30 cellular contexts compared by ENCODE assay signal in genomic region chr21:26836546-26836945, GRCh38. TPM values are rescaled to one million over a fixed set of nuclear protein-coding genes. Genes with fewer than 3 reads are reported as not detected.
A peak's percentile ranks its signal among the peaks of the same experiment; 100 is the strongest.
DNase-seq lines count a peak whose midpoint lies in the region; ATAC-seq, FAIRE-seq and TF ChIP-seq lines count a peak whose summit lies in the region.
"Had no signal": no experiment of that assay in that cellular context is flagged by ENCODE, and none has a peak within 500 bp of the region (broad histone marks: within the 10 kb centered on the region; RNA-seq: fewer than 3 reads in every experiment).

No MANE protein-coding gene starts in this region.

- no peaks in the 10 kb centered on the region for H3K9me2 ChIP-seq in GM23248 (ENCODE audit: insufficient read depth)

- H3K36me3 ChIP-seq in GM23248 (ENCODE audit: low read depth) (peaks cover 51% of the 10 kb centered on the region), SJSA1 (peaks cover 71% of the 10 kb centered on the region), fibroblast of lung (ENCODE audit: control insufficient read depth, insufficient read depth, low read length) (peaks cover 28% of the 10 kb centered on the region), gastrocnemius medialis (peaks cover 0 to 54% of the 10 kb centered on the region in 2 donors), endodermal cell (ENCODE audit: control insufficient read depth, insufficient read depth, low read length) (peaks cover 56% of the 10 kb centered on the region)

- H3K36me3 Mint-ChIP-seq in endodermal cell (ENCODE audit: low read depth) (peaks cover 44% of the 10 kb centered on the region), Calu3 (ENCODE audit: insufficient read depth, unreplicated experiment) (no peaks in the 10 kb centered on the region)
- H3K36me3 Mint-ChIP-seq: CD14-positive monocyte had no signal

- intact Hi-C loops in gastrocnemius medialis (cut with DNase I; ENCODE audit: low total_unique reads) (no loop called here), Calu3 (cut with micrococcal nuclease; ENCODE audit: unreplicated experiment) (loop anchor here (5.0 kb wide), 1 partner anchor 64 kb away; no protein-coding TSS in a partner anchor)

- H3K27me3 Mint-ChIP-seq in endodermal cell (ENCODE audit: insufficient read depth), result no peaks in the 10 kb centered on the region
- peaks cover 5% of the 10 kb centered on the region for H3K27me3 Mint-ChIP-seq in Calu3 (ENCODE audit: unreplicated experiment)

- peaks cover 10% of the 10 kb centered on the region; the same call in 1 of the 2 replicates for H4K20me1 ChIP-seq in GM23248 (ENCODE audit: insufficient read depth)
- H4K20me1 ChIP-seq in fibroblast of lung (ENCODE audit: control insufficient read depth, extremely low read depth, insufficient read depth, low read length), result peaks cover 6% of the 10 kb centered on the region

- H3K27me3 ChIP-seq in GM23248 (replicated peaks; ENCODE audit: insufficient read depth) (no peaks in the 10 kb centered on the region), SJSA1 (replicated peaks) (no peaks in the 10 kb centered on the region; the same call in 1 of the 2 replicates), fibroblast of lung (ENCODE audit: control insufficient read depth, insufficient read depth, low read length) (no peaks in the 10 kb centered on the region), gastrocnemius medialis (no peaks in the 10 kb centered on the region), endodermal cell (ENCODE audit: control insufficient read depth, insufficient read depth, low read length, poor library complexity, severe bottlenecking) (no peaks in the 10 kb centered on the region)
- H3K27me3 ChIP-seq: adrenal gland, brain microvascular endothelial cell, heart right ventricle, upper lobe of left lung had no signal

- no peak for FAIRE-seq in GM19239 (lab: Jason Lieb, UNC)
- FAIRE-seq: colon had no signal

- H3K27ac Mint-ChIP-seq in endodermal cell (no peak overlapping the region), Calu3 (ENCODE audit: unreplicated experiment) (no peak overlapping the region)
- H3K27ac Mint-ChIP-seq: activated CD4-positive, alpha-beta T cell treated with anti-CD3 and anti-CD28 coated beads for 36 hours; activated CD8-positive, alpha-beta T cell treated with anti-CD3 and anti-CD28 coated beads, Interleukin-2, amount 10 ng/mL, durations not matched to agents 7 days and 5 days; activated naive CD4-positive, alpha-beta T cell treated with anti-CD3 and anti-CD28 coated beads, Interleukin-2, amount 10 ng/mL, durations not matched to agents 7 days and 5 days; activated T-helper 17 cell treated with anti-CD3 and anti-CD28 coated beads, Interleukin-2, amount 50 U/mL, for 72 hours; CD14-positive monocyte had no signal

- H2AFZ ChIP-seq in GM23248, result no peak overlapping the region
- no peak overlapping the region for H2AFZ ChIP-seq in fibroblast of lung (ENCODE audit: low read length)

- in situ Hi-C loops in GM23248 (cut with MboI) (no loop called here), gastrocnemius medialis (cut with MboI; ENCODE audit: low sequenced_read_pairs in 4 of 4) (loop anchor here in 2 of 4 donors (25.0 kb wide), 1 partner anchor 1226 kb away; no protein-coding TSS in a partner anchor)

- H3K9ac ChIP-seq in GM23248 (no peak overlapping the region), fibroblast of lung (ENCODE audit: insufficient read depth, low read length) (no peak overlapping the region), endodermal cell (ENCODE audit: extremely low read depth, low read length, poor library complexity, severe bottlenecking) (no peak overlapping the region)

- H3K9me3 ChIP-seq in GM23248 (ENCODE audit: low read depth) (no peaks in the 10 kb centered on the region), SJSA1 (replicated peaks) (no peaks in the 10 kb centered on the region), fibroblast of lung (ENCODE audit: control insufficient read depth, insufficient read depth, low read depth, low read length) (no peaks in the 10 kb centered on the region), gastrocnemius medialis (no peaks in the 10 kb centered on the region), endodermal cell (ENCODE audit: control insufficient read depth, low read length) (no peaks in the 10 kb centered on the region)
- H3K9me3 ChIP-seq: adrenal gland, heart right ventricle, lower lobe of right lung, mucosa of descending colon, upper lobe of left lung had no signal

- TF ChIP-seq CTCF in fibroblast of lung (conservative IDR thresholded peaks at IDR 0.05 in 1 of 2, IDR thresholded peaks at IDR 0.05 in 1 of 2; ENCODE audit: low read depth in 1 of 2, low read length in 2 of 2), result no peak
- TF ChIP-seq CTCF in gastrocnemius medialis (IDR thresholded peaks at IDR 0.05 in 4 of 5, conservative IDR thresholded peaks at IDR 0.05 in 1 of 5), result no peak
- TF ChIP-seq CTCF in endodermal cell (conservative IDR thresholded peaks at IDR 0.05), result no peak
- no peak for TF ChIP-seq CTCF in Calu3 (IDR thresholded peaks at IDR 0.05; ENCODE audit: unreplicated experiment)

- WGBS in GM23248 (ENCODE audit: low coverage in 1 of 2, low lambda C conversion rate in 2 of 2, missing lambda C conversion rate in 2 of 2), 2 experiments, result 96 to 100% methylated on average over 3 of the region's 3 CpGs
- WGBS in endodermal cell (ENCODE audit: insufficient coverage in 1 of 2, insufficient read length in 1 of 2), 2 experiments, result 88 to 95% methylated on average over 1 to 2 of the region's 3 CpGs

- no peak overlapping the region for H3K4me3 Mint-ChIP-seq in endodermal cell
- no peak overlapping the region for H3K4me3 Mint-ChIP-seq in Calu3 (ENCODE audit: low read depth, unreplicated experiment)
- H3K4me3 Mint-ChIP-seq: activated CD4-positive, alpha-beta T cell treated with anti-CD3 and anti-CD28 coated beads for 36 hours; activated CD8-positive, alpha-beta T cell treated with anti-CD3 and anti-CD28 coated beads, Interleukin-2, amount 10 ng/mL, durations not matched to agents 7 days and 5 days; activated naive CD4-positive, alpha-beta T cell treated with anti-CD3 and anti-CD28 coated beads, Interleukin-2, amount 10 ng/mL, durations not matched to agents 7 days and 5 days; activated T-helper 17 cell treated with anti-CD3 and anti-CD28 coated beads, Interleukin-2, amount 50 U/mL, for 72 hours; CD14-positive monocyte; nephron progenitor cell had no signal

- CTCF ChIA-PET in Calu3 (lab: Charles Lee), result no interaction called here

- no peak overlapping the region for H3K4me3 ChIP-seq in GM23248
- H3K4me3 ChIP-seq in SJSA1, result no peak overlapping the region
- H3K4me3 ChIP-seq in fibroblast of lung (replicated peaks in 1 of 4; ENCODE audit: control extremely low read depth in 1 of 4, insufficient read depth in 1 of 4, low read depth in 3 of 4, low read length in 4 of 4), result no peak overlapping the region
- H3K4me3 ChIP-seq in gastrocnemius medialis, result no peak overlapping the region
- no peak overlapping the region for H3K4me3 ChIP-seq in endodermal cell (ENCODE audit: low read length)
- H3K4me3 ChIP-seq: adrenal gland, heart right ventricle, lower lobe of right lung, mucosa of descending colon, skin epidermis, upper lobe of left lung had no signal

- no peak for ATAC-seq in gastrocnemius medialis
- ATAC-seq: activated CD4-positive, alpha-beta T cell treated with anti-CD3 and anti-CD28 coated beads for 36 hours; activated CD8-positive, alpha-beta T cell treated with anti-CD3 and anti-CD28 coated beads, Interleukin-2, amount 10 ng/mL, durations not matched to agents 7 days and 5 days; activated T-helper 17 cell treated with anti-CD3 and anti-CD28 coated beads, Interleukin-2, amount 50 U/mL, for 72 hours; heart right ventricle; lower lobe of right lung; mucosa of descending colon had no signal

- no TSS peak for BruUV-seq in Calu3 (replicated peaks; lab: Mats Ljungman, UMichigan)

- H3K9me3 Mint-ChIP-seq in endodermal cell, result no peaks in the 10 kb centered on the region
- peaks cover under 1% of the 10 kb centered on the region for H3K9me3 Mint-ChIP-seq in Calu3 (ENCODE audit: low read depth, unreplicated experiment)
- H3K9me3 Mint-ChIP-seq: activated T-helper 17 cell treated with anti-CD3 and anti-CD28 coated beads, Interleukin-2, amount 50 U/mL, for 72 hours; nephron progenitor cell had no signal

- H3K79me2 ChIP-seq in GM23248 (ENCODE audit: insufficient read depth) (peaks cover 14% of the 10 kb centered on the region), fibroblast of lung (ENCODE audit: control insufficient read depth, insufficient read depth, low read length) (peaks cover 18% of the 10 kb centered on the region)

- H3F3A ChIP-seq in GM23248 (ENCODE audit: insufficient read depth), result peaks cover 78% of the 10 kb centered on the region

- peaks cover 53% of the 10 kb centered on the region for H3K4me1 ChIP-seq in GM23248 (ENCODE audit: insufficient read depth)
- peaks cover 40% of the 10 kb centered on the region for H3K4me1 ChIP-seq in SJSA1 (replicated peaks)
- peaks cover 12% of the 10 kb centered on the region for H3K4me1 ChIP-seq in fibroblast of lung (ENCODE audit: control insufficient read depth, extremely low read depth, insufficient read depth, low read length)
- H3K4me1 ChIP-seq in gastrocnemius medialis, result peaks cover 26 to 41% of the 10 kb centered on the region in 2 donors
- H3K4me1 ChIP-seq in endodermal cell (ENCODE audit: control insufficient read depth, insufficient read depth, low read length), result no peaks in the 10 kb centered on the region
- H3K4me1 ChIP-seq: adrenal gland had no signal

- H3K4me2 ChIP-seq in GM23248 (ENCODE audit: unreplicated experiment), result peak overlapping the region; percentile 8
- H3K4me2 ChIP-seq in fibroblast of lung (ENCODE audit: extremely low read depth, insufficient read depth, low read length), result no peak overlapping the region

- H3K27ac ChIP-seq in GM23248 (peak overlapping the region; percentile 27), SJSA1 (0 out of 2 replicates have a peak overlapping the region, but pooled peaks have one; percentile 2), fibroblast of lung (ENCODE audit: insufficient read depth, low read length) (peak overlapping the region; percentile 38), gastrocnemius medialis (peak overlapping the region in 3 of 4 donors; percentile 19 to 31 (median 29)), endodermal cell (ENCODE audit: low read depth, low read length) (no peak overlapping the region)
- H3K27ac ChIP-seq: adrenal gland, brain microvascular endothelial cell, lower lobe of right lung, skin epidermis, upper lobe of left lung had no signal

- H3K4me1 Mint-ChIP-seq in endodermal cell, result peaks cover 4% of the 10 kb centered on the region
- no peaks in the 10 kb centered on the region for H3K4me1 Mint-ChIP-seq in Calu3 (ENCODE audit: low read depth, unreplicated experiment)
- H3K4me1 Mint-ChIP-seq: activated T-helper 17 cell treated with anti-CD3 and anti-CD28 coated beads, Interleukin-2, amount 50 U/mL, for 72 hours; CD14-positive monocyte had no signal

- TF ChIP-seq POLR2A in gastrocnemius medialis (IDR thresholded peaks at IDR 0.05), result no peak

- DNase-seq in GM23248, result no peak
- no peak for DNase-seq in SJSA1 (ENCODE audit: low read depth in 1 of 2, low spot score in 2 of 2)
- DNase-seq in fibroblast of lung (ENCODE audit: low read depth in 2 of 2), result peak in 1 of 2 donors; percentile 32
- no peak for DNase-seq in gastrocnemius medialis
- no peak for DNase-seq in GM19239 (ENCODE audit: insufficient read length, low spot score)
- no peak for DNase-seq in endodermal cell
- DNase-seq in Calu3, result no peak
- DNase-seq: activated CD4-positive, alpha-beta T cell treated with anti-CD3 and anti-CD28 coated beads for 36 hours; activated CD8-positive, alpha-beta T cell treated with anti-CD3 and anti-CD28 coated beads, Interleukin-2, amount 10 ng/mL, durations not matched to agents 7 days and 5 days; activated naive CD4-positive, alpha-beta T cell treated with anti-CD3 and anti-CD28 coated beads, Interleukin-2, amount 10 ng/mL, durations not matched to agents 7 days and 5 days; adrenal gland; brain microvascular endothelial cell; DMS79 treated with DMSO at 0.1 percent for 48 hours; effector CD4-positive, alpha-beta T cell; foreskin melanocyte; heart right ventricle; lower lobe of right lung; mucosa of descending colon; NCI-H146; NCI-H446; NCI-H748 treated with DMSO at 0.1 percent for 48 hours; nephron progenitor cell; SHP77; stimulated activated naive CD4-positive, alpha-beta T cell; SW 1271; upper lobe of left lung had no signal

RNA-seq across cellular contexts. Expression of gene ADAMTS1, which starts 8.7 kb away (rescaled TPM):
- total RNA-seq in GM23248 (2014; rRNA removed; shearing (Covaris generic)), result 165 and 166 TPM in 2 replicates
- polyA plus RNA-seq in GM23248 (2016; fragmentation: Nextera tagmentation; extraction: Ambion mirVana) (211 and 214 TPM in 2 replicates), fibroblast of lung (200 and 208 TPM in 2 replicates)
- total RNA-seq in SJSA1 (2014; rRNA removed; shearing (Covaris generic)), result 57.6 and 69.7 TPM in 2 replicates
- total RNA-seq in fibroblast of lung (186 and 199 TPM in 2 replicates), gastrocnemius medialis (10 to 100 TPM; 23.7 to 43.8 (median 33.1) TPM), endodermal cell (10 to 100 TPM; 24.2 to 24.3 TPM), Calu3 (2022) (3.5 and 4.1 TPM in 2 replicates)
- polyA plus RNA-seq in fibroblast of lung (2012), result 119 and 123 TPM in 2 replicates
- 886 and 1,145 TPM in 2 replicates for polyA minus RNA-seq in fibroblast of lung (ENCODE audit: low replicate concordance)
- 12.8 TPM for polyA plus RNA-seq in endodermal cell (2013, experiment 1 of 2)
- 11.3 TPM for polyA plus RNA-seq in endodermal cell (2013, experiment 2 of 2)
- total RNA-seq: activated CD4-positive, alpha-beta T cell treated with anti-CD3 and anti-CD28 coated beads for 36 hours had no signal
- polyA plus RNA-seq: CD14-positive monocyte had no signal
